Comparison of ENCODE assay signal across 2 cellular contexts in genomic region chr3:57161915-57162314, GRCh38.
TF ChIP-seq lines count a peak whose summit lies in the region.

No MANE protein-coding gene starts in this region.

TF ChIP-seq in GM12878, 131 proteins besides CTCF, POLR2A, EP300 and RAD21 (continues in another document):
- no peak for TF ChIP-seq ATF2 (IDR thresholded peaks at IDR 0.05; ENCODE audit: low read length)
- TF ChIP-seq IKZF2 (IDR thresholded peaks at IDR 0.05): no peak
- no peak for TF ChIP-seq PRDM15 (CRISPR knock-in tag; IDR thresholded peaks at IDR 0.05)
- TF ChIP-seq POU2F2 (IDR thresholded peaks at IDR 0.05; ENCODE audit: borderline replicate concordance, low read depth, low read length): no peak
- TF ChIP-seq PAX5 (IDR thresholded peaks at IDR 0.05; ENCODE audit: borderline replicate concordance, low read depth, low read length): no peak
- TF ChIP-seq KDM1A (IDR thresholded peaks at IDR 0.05; ENCODE audit: borderline replicate concordance): no peak
- TF ChIP-seq SREBF1 (IDR thresholded peaks at IDR 0.05; ENCODE audit: low read length): no peak
- no peak for TF ChIP-seq YY1 (IDR thresholded peaks at IDR 0.05; ENCODE audit: low read depth, low read length)
- no peak for TF ChIP-seq MEF2B (IDR thresholded peaks at IDR 0.05; ENCODE audit: partially characterized antibody, poor library complexity, severe bottlenecking)
- TF ChIP-seq RB1 (IDR thresholded peaks at IDR 0.05; ENCODE audit: borderline replicate concordance): no peak
- TF ChIP-seq PML (IDR thresholded peaks at IDR 0.05; ENCODE audit: low read length): no peak
- no peak for TF ChIP-seq ATF3 (IDR thresholded peaks at IDR 0.05; ENCODE audit: borderline replicate concordance, extremely low read depth, low read depth, low read length)
- no peak for TF ChIP-seq ZNF687 (IDR thresholded peaks at IDR 0.05)
- no peak for TF ChIP-seq NKRF (conservative IDR thresholded peaks at IDR 0.05)
- TF ChIP-seq NRF1 (conservative IDR thresholded peaks at IDR 0.05; ENCODE audit: low read depth, low read length): no peak
- TF ChIP-seq MYC (IDR thresholded peaks at IDR 0.05; ENCODE audit: insufficient read depth, insufficient read length, insufficient replicate concordance, low read length, severe bottlenecking): no peak

TF ChIP-seq in GM12891, 5 proteins besides CTCF, POLR2A, EP300 and RAD21:
- TF ChIP-seq TAF1 (IDR thresholded peaks at IDR 0.05; ENCODE audit: low read depth, low read length): no peak
- no peak for TF ChIP-seq SPI1 (IDR thresholded peaks at IDR 0.05; ENCODE audit: low read depth, low read length)
